Comparison of ENCODE assay signal across 22 cellular contexts in genomic region chr2:69018629-69019227, GRCh38. TPM values are rescaled to one million over a fixed set of nuclear protein-coding genes. Genes with fewer than 3 reads are reported as not detected.
"Had no signal": no experiment of that assay in that cellular context is flagged by ENCODE, and none has a peak within 500 bp of the region (broad histone marks: within the 10 kb centered on the region; RNA-seq: fewer than 3 reads in every experiment).

No MANE protein-coding gene starts in this region.

- H3K27ac ChIP-seq: adrenal gland, foreskin keratinocyte, tibial nerve, WERI-Rb-1 had no signal

- H3K36me3 Mint-ChIP-seq: activated naive CD4-positive, alpha-beta T cell treated with anti-CD3 and anti-CD28 coated beads, Interleukin-2, amount 50 U/mL, for 24 hours; memory B cell; naive thymus-derived CD8-positive, alpha-beta T cell had no signal

- H3K9me3 Mint-ChIP-seq: activated CD4-positive, alpha-beta memory T cell treated with anti-CD3 and anti-CD28 coated beads, Interleukin-2, amount 10 ng/mL, durations not matched to agents 7 days and 5 days; activated naive CD4-positive, alpha-beta T cell treated with anti-CD3 and anti-CD28 coated beads, Interleukin-2, amount 50 U/mL, for 24 hours; activated T-cell treated with anti-CD3 and anti-CD28 coated beads, Interleukin-2, amount 50 U/mL, for 24 hours; memory B cell; naive thymus-derived CD8-positive, alpha-beta T cell had no signal

- H3K36me3 ChIP-seq: adrenal gland, tibial nerve, uterus, WERI-Rb-1 had no signal

- H3K4me3 Mint-ChIP-seq: activated CD4-positive, alpha-beta memory T cell treated with anti-CD3 and anti-CD28 coated beads, Interleukin-2, amount 10 ng/mL, durations not matched to agents 7 days and 5 days; activated naive CD4-positive, alpha-beta T cell treated with anti-CD3 and anti-CD28 coated beads, Interleukin-2, amount 50 U/mL, for 24 hours; activated T-cell treated with anti-CD3 and anti-CD28 coated beads, Interleukin-2, amount 50 U/mL, for 24 hours; memory B cell; naive thymus-derived CD8-positive, alpha-beta T cell had no signal

- H3K4me3 ChIP-seq: adrenal gland, mucosa of descending colon, tibial nerve, uterus had no signal

- DNase-seq: activated CD4-positive, alpha-beta memory T cell treated with anti-CD3 and anti-CD28 coated beads, Interleukin-2, amount 10 ng/mL, durations not matched to agents 7 days and 5 days; activated T-cell treated with anti-CD3 and anti-CD28 coated beads, Interleukin-2, amount 50 U/mL, for 24 hours; adrenal gland; foreskin keratinocyte; glutamatergic neuron; kidney glomerular epithelial cell; left ventricle myocardium superior; mucosa of descending colon; naive thymus-derived CD8-positive, alpha-beta T cell; stimulated activated CD4-positive, alpha-beta T cell treated with anti-CD3 and anti-CD28 coated beads, Interleukin-15, amount 100 ng/mL, for 24 hours; stimulated activated CD4-positive, alpha-beta T cell treated with anti-CD3 and anti-CD28 coated beads, Interleukin-4, amount 100 ng/mL, for 1 hour; stimulated activated naive CD4-positive, alpha-beta T cell; uterus; WERI-Rb-1 had no signal

- H3K9me3 ChIP-seq: adrenal gland, mucosa of descending colon, tibial nerve, uterus had no signal

- H3K27me3 ChIP-seq: adrenal gland, foreskin keratinocyte, tibial nerve, uterus had no signal

- H3K27ac Mint-ChIP-seq: activated CD4-positive, alpha-beta memory T cell treated with anti-CD3 and anti-CD28 coated beads, Interleukin-2, amount 10 ng/mL, durations not matched to agents 7 days and 5 days; activated naive CD4-positive, alpha-beta T cell treated with anti-CD3 and anti-CD28 coated beads, Interleukin-2, amount 50 U/mL, for 24 hours; activated T-cell treated with anti-CD3 and anti-CD28 coated beads, Interleukin-2, amount 50 U/mL, for 24 hours; memory B cell; naive thymus-derived CD8-positive, alpha-beta T cell had no signal

RNA-seq across cellular contexts. Expression of gene ANTXR1, which starts 5.7 kb away (rescaled TPM):
- total RNA-seq: activated CD4-positive, alpha-beta memory T cell treated with anti-CD3 and anti-CD28 coated beads, Interleukin-2, amount 10 ng/mL, durations not matched to agents 7 days and 5 days had no signal

RNA-seq across cellular contexts. Expression of gene GKN1, which starts 44.3 kb away (rescaled TPM):
- total RNA-seq: activated CD4-positive, alpha-beta memory T cell treated with anti-CD3 and anti-CD28 coated beads, Interleukin-2, amount 10 ng/mL, durations not matched to agents 7 days and 5 days; dermis microvascular lymphatic vessel endothelial cell; epithelial cell of proximal tubule; foreskin keratinocyte; left ventricle myocardium superior; mucosa of descending colon; naive thymus-derived CD8-positive, alpha-beta T cell; renal cortical epithelial cell; skeletal muscle tissue; subcutaneous adipose tissue; tibial nerve; uterus had no signal
- polyA plus RNA-seq: naive thymus-derived CD8-positive, alpha-beta T cell had no signal
